Comparison of ENCODE assay signal across 15 cellular contexts in genomic region chr14:99257673-99258221, GRCh38. TPM values are rescaled to one million over a fixed set of nuclear protein-coding genes. Genes with fewer than 3 reads are reported as not detected.
DNase-seq lines count a peak whose midpoint lies in the region; ATAC-seq and TF ChIP-seq lines count a peak whose summit lies in the region.
"Had no signal": no experiment of that assay in that cellular context is flagged by ENCODE, and none has a peak within 500 bp of the region (broad histone marks: within the 10 kb centered on the region; RNA-seq: fewer than 3 reads in every experiment).

No MANE protein-coding gene starts in this region.

- no peaks in the 10 kb centered on the region for H3K36me3 ChIP-seq in endodermal cell (ENCODE audit: control insufficient read depth, insufficient read depth, low read length)
- H3K36me3 ChIP-seq: left lung had no signal

- no peaks in the 10 kb centered on the region for H3K27me3 Mint-ChIP-seq in activated CD4-positive, alpha-beta T cell treated with anti-CD3 and anti-CD28 coated beads, Interleukin-2, amount 10 ng/mL, durations not matched to agents 7 days and 5 days
- H3K27me3 Mint-ChIP-seq in activated CD8-positive, alpha-beta T cell treated with anti-CD3 and anti-CD28 coated beads, Interleukin-2, amount 10 ng/mL, durations not matched to agents 7 days and 5 days (ENCODE audit: low read depth) = no peaks in the 10 kb centered on the region
- no peaks in the 10 kb centered on the region for H3K27me3 Mint-ChIP-seq in endodermal cell (ENCODE audit: insufficient read depth)

- POLR2A ChIA-PET in activated CD4-positive, alpha-beta T cell treated with anti-CD3 and anti-CD28 coated beads, Interleukin-2, amount 10 ng/mL, durations not matched to agents 7 days and 5 days (lab: Charles Lee) = no interaction called here
- POLR2A ChIA-PET in activated CD8-positive, alpha-beta T cell treated with anti-CD3 and anti-CD28 coated beads, Interleukin-2, amount 10 ng/mL, durations not matched to agents 7 days and 5 days (lab: Charles Lee) = interaction anchor here (1.1 to 20.3 kb wide), 4 partner anchors 9 to 65 kb away, joined by 3 to 767 read pairs (median 15); partner anchors contain the start of gene BCL11B

- H3K4me1 ChIP-seq in endodermal cell (ENCODE audit: control insufficient read depth, insufficient read depth, low read length) = peaks cover 20% of the 10 kb centered on the region
- H3K4me1 ChIP-seq: left lung had no signal

- H3K9me3 ChIP-seq in endodermal cell (ENCODE audit: control insufficient read depth, low read length) = no peaks in the 10 kb centered on the region
- H3K9me3 ChIP-seq: left lung had no signal

- H3K36me3 Mint-ChIP-seq in activated CD4-positive, alpha-beta T cell treated with anti-CD3 and anti-CD28 coated beads, Interleukin-2, amount 10 ng/mL, durations not matched to agents 7 days and 5 days (ENCODE audit: low read depth) = peaks cover 91% of the 10 kb centered on the region
- H3K36me3 Mint-ChIP-seq in activated CD8-positive, alpha-beta T cell treated with anti-CD3 and anti-CD28 coated beads, Interleukin-2, amount 10 ng/mL, durations not matched to agents 7 days and 5 days (ENCODE audit: low read depth) = peaks cover 89% of the 10 kb centered on the region
- no peaks in the 10 kb centered on the region for H3K36me3 Mint-ChIP-seq in endodermal cell (ENCODE audit: low read depth)

- H3K4me3 Mint-ChIP-seq in activated CD4-positive, alpha-beta T cell treated with anti-CD3 and anti-CD28 coated beads, Interleukin-2, amount 10 ng/mL, durations not matched to agents 7 days and 5 days = peak overlapping the region; percentile 87
- peak overlapping the region; percentile 88 for H3K4me3 Mint-ChIP-seq in activated CD8-positive, alpha-beta T cell treated with anti-CD3 and anti-CD28 coated beads, Interleukin-2, amount 10 ng/mL, durations not matched to agents 7 days and 5 days
- H3K4me3 Mint-ChIP-seq in endodermal cell = no peak overlapping the region

- H3K27ac Mint-ChIP-seq in activated CD4-positive, alpha-beta T cell treated with anti-CD3 and anti-CD28 coated beads, Interleukin-2, amount 10 ng/mL, durations not matched to agents 7 days and 5 days = peak overlapping the region; percentile 99
- peak overlapping the region; percentile 98 for H3K27ac Mint-ChIP-seq in activated CD8-positive, alpha-beta T cell treated with anti-CD3 and anti-CD28 coated beads, Interleukin-2, amount 10 ng/mL, durations not matched to agents 7 days and 5 days
- H3K27ac Mint-ChIP-seq in endodermal cell = peak overlapping the region; percentile 60

- TF ChIP-seq CTCF in endodermal cell (conservative IDR thresholded peaks at IDR 0.05) = no peak

- no peaks in the 10 kb centered on the region for H3K27me3 ChIP-seq in endodermal cell (ENCODE audit: control insufficient read depth, insufficient read depth, low read length, poor library complexity, severe bottlenecking)

- peak; percentile 17 for DNase-seq in activated CD4-positive, alpha-beta T cell treated with anti-CD3 and anti-CD28 coated beads, Interleukin-2, amount 10 ng/mL, durations not matched to agents 7 days and 5 days
- no peak for DNase-seq in activated CD4-positive, alpha-beta T cell treated with anti-CD3 and anti-CD28 coated beads for 4 hours
- peak; percentile 44 for DNase-seq in activated CD8-positive, alpha-beta T cell treated with anti-CD3 and anti-CD28 coated beads, Interleukin-2, amount 10 ng/mL, durations not matched to agents 7 days and 5 days
- DNase-seq in endodermal cell (no peak), T-helper 9 cell (no peak), NCI-H2029 (lab: John Stamatoyannopoulos, UW) (no peak), NOMO-1 treated with dmso at 0.1 percent for 144 hours (lab: John Stamatoyannopoulos, UW; ENCODE audit: unreplicated experiment) (no peak)
- DNase-seq in stimulated activated CD8-positive, alpha-beta memory T cell treated with anti-CD3 and anti-CD28 coated beads, Interleukin-4, amount 100 ng/mL, for 48 hours = peak; percentile 30
- DNase-seq: hippocampal formation; NCI-H1930; NCI-H774; stimulated activated CD4-positive, alpha-beta T cell treated with anti-CD3 and anti-CD28 coated beads, Interleukin-2, amount 100 ng/mL, for 48 hours; T1000 had no signal

- no peak overlapping the region for H3K4me3 ChIP-seq in endodermal cell (ENCODE audit: low read length)
- H3K4me3 ChIP-seq: left lung had no signal

- ATAC-seq in activated CD8-positive, alpha-beta T cell treated with anti-CD3 and anti-CD28 coated beads, Interleukin-2, amount 10 ng/mL, durations not matched to agents 7 days and 5 days = no peak

- CTCF ChIA-PET in activated CD4-positive, alpha-beta T cell treated with anti-CD3 and anti-CD28 coated beads, Interleukin-2, amount 10 ng/mL, durations not matched to agents 7 days and 5 days (lab: Charles Lee) = interaction anchor here (1.0 to 1.8 kb wide), 5 partner anchors 11 to 75 kb away, joined by 3 to 9 read pairs (median 3); no protein-coding TSS in a partner anchor
- CTCF ChIA-PET in activated CD8-positive, alpha-beta T cell treated with anti-CD3 and anti-CD28 coated beads, Interleukin-2, amount 10 ng/mL, durations not matched to agents 7 days and 5 days (lab: Charles Lee) = interaction anchor here (1.0 to 5.6 kb wide), 7 partner anchors 8 to 66 kb away, joined by 3 to 41 read pairs (median 4); no protein-coding TSS in a partner anchor

- H3K27ac ChIP-seq in endodermal cell (ENCODE audit: low read depth, low read length) = no peak overlapping the region
- H3K27ac ChIP-seq: left lung had no signal

- WGBS in endodermal cell (ENCODE audit: insufficient coverage in 1 of 2, insufficient read length in 1 of 2), 2 experiments = 91% methylated on average over 13 to 16 of the region's 16 CpGs

- H3K9me3 Mint-ChIP-seq in activated CD4-positive, alpha-beta T cell treated with anti-CD3 and anti-CD28 coated beads, Interleukin-2, amount 10 ng/mL, durations not matched to agents 7 days and 5 days = no peaks in the 10 kb centered on the region
- no peaks in the 10 kb centered on the region for H3K9me3 Mint-ChIP-seq in activated CD8-positive, alpha-beta T cell treated with anti-CD3 and anti-CD28 coated beads, Interleukin-2, amount 10 ng/mL, durations not matched to agents 7 days and 5 days (ENCODE audit: insufficient read depth)
- H3K9me3 Mint-ChIP-seq in endodermal cell = no peaks in the 10 kb centered on the region

- H3K4me1 Mint-ChIP-seq in activated CD4-positive, alpha-beta T cell treated with anti-CD3 and anti-CD28 coated beads, Interleukin-2, amount 10 ng/mL, durations not matched to agents 7 days and 5 days = peaks cover 91% of the 10 kb centered on the region
- peaks cover 97% of the 10 kb centered on the region for H3K4me1 Mint-ChIP-seq in activated CD8-positive, alpha-beta T cell treated with anti-CD3 and anti-CD28 coated beads, Interleukin-2, amount 10 ng/mL, durations not matched to agents 7 days and 5 days (ENCODE audit: low read depth)
- H3K4me1 Mint-ChIP-seq in endodermal cell = peaks cover 50% of the 10 kb centered on the region

- no peak overlapping the region for H3K9ac ChIP-seq in endodermal cell (ENCODE audit: extremely low read depth, low read length, poor library complexity, severe bottlenecking)

RNA-seq across cellular contexts. Expression of gene BCL11B, which starts 14.2 kb away (rescaled TPM):
- 100 to 1,000 TPM; 115 to 116 TPM for total RNA-seq in activated CD4-positive, alpha-beta T cell treated with anti-CD3 and anti-CD28 coated beads, Interleukin-2, amount 10 ng/mL, durations not matched to agents 7 days and 5 days
- 10 to 100 TPM; 68.6 to 70.6 TPM for total RNA-seq in activated CD8-positive, alpha-beta T cell treated with anti-CD3 and anti-CD28 coated beads, Interleukin-2, amount 10 ng/mL, durations not matched to agents 7 days and 5 days
- 1 to 10 TPM; 5.7 to 6.0 TPM for total RNA-seq in endodermal cell
- 1.2 TPM for polyA plus RNA-seq in endodermal cell (2013, experiment 1 of 2)
- 1.6 TPM for polyA plus RNA-seq in endodermal cell (2013, experiment 2 of 2)
- total RNA-seq: G401 had no signal

Comparison
In these comparisons a context has a peak if more than half of its experiments do, and no peak if none do; other contexts are left out.
1. DNase-seq: peak in activated CD4-positive, alpha-beta T cell treated with anti-CD3 and anti-CD28 coated beads, Interleukin-2, amount 10 ng/mL, durations not matched to agents 7 days and 5 days (single experiment), activated CD8-positive, alpha-beta T cell treated with anti-CD3 and anti-CD28 coated beads, Interleukin-2, amount 10 ng/mL, durations not matched to agents 7 days and 5 days (single experiment) and stimulated activated CD8-positive, alpha-beta memory T cell treated with anti-CD3 and anti-CD28 coated beads, Interleukin-4, amount 100 ng/mL, for 48 hours (single experiment); none in activated CD4-positive, alpha-beta T cell treated with anti-CD3 and anti-CD28 coated beads for 4 hours (0 of 2), endodermal cell (single experiment), T-helper 9 cell (single experiment), NCI-H2029 (single experiment) and NOMO-1 treated with dmso at 0.1 percent for 144 hours (single experiment).
2. RNA of gene BCL11B, which starts 14.2 kb away (total RNA-seq): 115 to 116 TPM in activated CD4-positive, alpha-beta T cell treated with anti-CD3 and anti-CD28 coated beads, Interleukin-2, amount 10 ng/mL, durations not matched to agents 7 days and 5 days and 68.6 to 70.6 TPM in activated CD8-positive, alpha-beta T cell treated with anti-CD3 and anti-CD28 coated beads, Interleukin-2, amount 10 ng/mL, durations not matched to agents 7 days and 5 days; 5.7 to 6.0 TPM in endodermal cell; every median in the first group is over 4 times any median in the second.
3. Peak in every context shown above with its lines, with median percentiles within 50 percentile points of each other: H3K27ac Mint-ChIP-seq.